ENCODE assay signal across 23 cellular contexts in the genomic region with DNA sequence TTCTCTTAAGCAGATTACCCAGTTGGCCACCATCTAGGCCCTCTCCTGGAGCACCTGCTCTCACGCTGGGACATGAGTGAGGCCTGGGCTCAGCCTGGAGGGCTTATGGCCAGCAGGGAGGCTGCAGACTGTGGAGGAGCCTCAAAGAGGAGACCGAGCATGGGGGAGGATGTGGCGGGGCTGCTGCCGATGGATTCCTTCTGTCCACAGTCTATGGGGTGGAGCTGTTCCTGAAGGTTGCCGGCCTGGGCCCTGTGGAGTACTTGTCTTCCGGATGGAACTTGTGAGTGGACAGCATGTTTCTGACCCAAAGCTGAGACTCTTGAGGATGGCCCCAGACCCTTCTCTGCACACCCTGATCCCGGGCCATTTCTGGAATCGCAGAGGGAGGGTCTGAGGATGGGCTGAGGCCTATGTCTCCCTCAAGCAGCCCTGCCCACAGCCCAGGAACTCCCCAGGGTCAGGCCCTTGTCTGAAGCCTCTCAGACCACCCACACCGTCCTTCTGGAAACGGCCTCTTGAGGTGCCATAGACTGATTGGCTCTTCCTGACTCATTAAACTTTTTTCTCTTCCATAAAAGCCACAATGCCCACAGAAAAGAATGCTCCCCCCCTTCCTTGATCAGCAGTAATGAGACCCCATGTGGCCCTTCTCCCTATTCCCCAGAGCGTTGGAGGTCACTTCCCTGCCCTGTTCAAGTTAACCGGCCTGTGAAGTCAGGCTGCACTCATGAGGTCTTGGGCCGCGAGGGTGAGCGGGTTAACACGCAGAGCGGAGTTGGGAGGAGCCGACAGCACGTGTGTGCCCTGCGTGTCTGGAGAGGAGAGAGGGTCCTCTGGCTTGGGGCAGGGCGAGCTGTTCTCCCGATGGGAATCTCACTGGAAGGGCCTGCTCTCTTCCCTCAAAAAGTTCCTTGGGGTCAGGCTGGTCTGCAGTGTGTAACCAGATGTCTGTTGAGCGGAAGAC. TPM values are rescaled to one million over a fixed set of nuclear protein-coding genes. Genes with fewer than 3 reads are reported as not detected.
A peak's percentile ranks its signal among the peaks of the same experiment; 100 is the strongest.
DNase-seq lines count a peak whose midpoint lies in the region; ATAC-seq, FAIRE-seq and TF ChIP-seq lines count a peak whose summit lies in the region.
"Had no signal": no experiment of that assay in that cellular context is flagged by ENCODE, and none has a peak within 500 bp of the region (broad histone marks: within the 10 kb centered on the region; RNA-seq: fewer than 3 reads in every experiment).

No MANE protein-coding gene starts in this region.

- FAIRE-seq in astrocyte (lab: Jason Lieb, UNC) = no peak
- FAIRE-seq: GM19239, islet of Langerhans had no signal

- ATAC-seq in Right ventricle myocardium inferior = peak; percentile 33
- peak; percentile 36 for ATAC-seq in left lung
- ATAC-seq in stimulated activated naive B cell treated with anti-CD40 and anti-IgM and Interleukin-4, amounts not matched to agents 10 μg/mL and 1 μg/mL and 100 μg/mL, for 72 hours (replicated peaks) = no peak
- ATAC-seq: effector memory CD8-positive, alpha-beta T cell; esophagus mucosa; foreskin keratinocyte; T-helper 17 cell had no signal

- peaks cover 23% of the 10 kb centered on the region for H3K36me3 Mint-ChIP-seq in astrocyte (ENCODE audit: low read depth, unreplicated experiment)
- H3K36me3 Mint-ChIP-seq in stimulated activated naive B cell treated with anti-CD40 and anti-IgM and Interleukin-4, amounts not matched to agents 10 μg/mL and 1 μg/mL and 100 μg/mL, for 72 hours = peaks cover 53 to 54% of the 10 kb centered on the region in 2 donors

- peak overlapping the region; percentile 44 for H3K27ac Mint-ChIP-seq in astrocyte (ENCODE audit: unreplicated experiment)
- peak overlapping the region; percentile 65 for H3K27ac Mint-ChIP-seq in stimulated activated naive B cell treated with anti-CD40 and anti-IgM and Interleukin-4, amounts not matched to agents 10 μg/mL and 1 μg/mL and 100 μg/mL, for 72 hours
- H3K27ac Mint-ChIP-seq: activated T-helper 2 cell treated with anti-CD3 and anti-CD28 coated beads, Interferon-gamma antibody, Interleukin-2, Interleukin-4, amounts not matched to agents 10 μg/mL and 5 μg/mL and 100 μg/mL, durations not matched to agents 14 hours and 24 hours and 36 hours; effector memory CD8-positive, alpha-beta T cell; T-helper 17 cell had no signal

- no peaks in the 10 kb centered on the region for H3K9me3 Mint-ChIP-seq in astrocyte (ENCODE audit: unreplicated experiment)
- no peaks in the 10 kb centered on the region for H3K9me3 Mint-ChIP-seq in stimulated activated naive B cell treated with anti-CD40 and anti-IgM and Interleukin-4, amounts not matched to agents 10 μg/mL and 1 μg/mL and 100 μg/mL, for 72 hours
- H3K9me3 Mint-ChIP-seq: activated T-helper 2 cell treated with anti-CD3 and anti-CD28 coated beads, Interferon-gamma antibody, Interleukin-2, Interleukin-4, amounts not matched to agents 10 μg/mL and 5 μg/mL and 100 μg/mL, durations not matched to agents 14 hours and 24 hours and 36 hours; effector memory CD8-positive, alpha-beta T cell had no signal

- DNase-seq in Right ventricle myocardium inferior (ENCODE audit: missing footprints) (no peak), right atrium auricular region (ENCODE audit: low spot score) (no peak), astrocyte (ENCODE audit: low read depth) (no peak), left lung (peak in 1 of 2 donors; percentile 66), prostate gland (ENCODE audit: low spot score) (no peak), AG08395 (ENCODE audit: low spot score) (no peak), RKO (ENCODE audit: low spot score) (no peak)
- no peak for DNase-seq in stimulated activated naive B cell treated with anti-CD40 and anti-IgM and Interleukin-4, amounts not matched to agents 10 μg/mL and 1 μg/mL and 100 μg/mL, for 72 hours
- DNase-seq: activated CD4-positive, alpha-beta T cell treated with anti-CD3 and anti-CD28 coated beads, Interleukin-2, amount 50 U/mL, for 1 hour; brain microvascular endothelial cell; effector memory CD8-positive, alpha-beta T cell; foreskin keratinocyte; mammary epithelial cell; NCI-H1048; NCI-H187; NCI-H526; nucleus accumbens; SK-N-SH; T-helper 17 cell had no signal

- peaks cover 3% of the 10 kb centered on the region for H3K4me1 Mint-ChIP-seq in astrocyte (ENCODE audit: low read depth, unreplicated experiment)
- H3K4me1 Mint-ChIP-seq in stimulated activated naive B cell treated with anti-CD40 and anti-IgM and Interleukin-4, amounts not matched to agents 10 μg/mL and 1 μg/mL and 100 μg/mL, for 72 hours = no peaks in the 10 kb centered on the region

- H3K36me3 ChIP-seq in right atrium auricular region = peaks cover 85% of the 10 kb centered on the region
- H3K36me3 ChIP-seq in astrocyte (ENCODE audit: insufficient read depth, low read length) = no peaks in the 10 kb centered on the region
- peaks cover 0 to 78% of the 10 kb centered on the region in 2 donors for H3K36me3 ChIP-seq in left lung
- peaks cover 15 to 43% of the 10 kb centered on the region in 2 donors for H3K36me3 ChIP-seq in prostate gland

- H3K9me3 ChIP-seq in right atrium auricular region (no peaks in the 10 kb centered on the region), astrocyte (ENCODE audit: insufficient read depth, low read depth, low read length) (no peaks in the 10 kb centered on the region), left lung (no peaks in the 10 kb centered on the region), prostate gland (no peaks in the 10 kb centered on the region)
- H3K9me3 ChIP-seq: SK-N-SH had no signal

- no peak overlapping the region for H3K4me3 ChIP-seq in right atrium auricular region
- no peak overlapping the region for H3K4me3 ChIP-seq in astrocyte (ENCODE audit: insufficient read depth, low read depth, low read length)
- no peak overlapping the region for H3K4me3 ChIP-seq in left lung
- H3K4me3 ChIP-seq in prostate gland = no peak overlapping the region

- no peak overlapping the region for H3K27ac ChIP-seq in right atrium auricular region
- H3K27ac ChIP-seq in astrocyte (ENCODE audit: low read depth, low read length) = no peak overlapping the region
- H3K27ac ChIP-seq in left lung = no peak overlapping the region
- H3K27ac ChIP-seq in prostate gland = no peak overlapping the region
- H3K27ac ChIP-seq: brain microvascular endothelial cell, foreskin keratinocyte had no signal

- no peaks in the 10 kb centered on the region for H3K27me3 ChIP-seq in right atrium auricular region
- H3K27me3 ChIP-seq in astrocyte (ENCODE audit: insufficient read depth, low read length) = no peaks in the 10 kb centered on the region
- H3K27me3 ChIP-seq in left lung = no peaks in the 10 kb centered on the region
- H3K27me3 ChIP-seq in prostate gland (replicated peaks; ENCODE audit: insufficient read depth) = no peaks in the 10 kb centered on the region
- H3K27me3 ChIP-seq: brain microvascular endothelial cell, foreskin keratinocyte had no signal

- intact Hi-C loops in Right ventricle myocardium inferior (cut with DNase I) (no loop called here), left lung (cut with DNase I) (no loop called here), prostate gland (cut with DNase I) (no loop called here)

- TF ChIP-seq CTCF in right atrium auricular region (IDR thresholded peaks at IDR 0.05) (no peak), astrocyte (IDR thresholded peaks at IDR 0.05; ENCODE audit: insufficient read depth, low read depth, low read length) (no peak), left lung (IDR thresholded peaks at IDR 0.05) (no peak), prostate gland (IDR thresholded peaks at IDR 0.05) (no peak)

- no peak overlapping the region for H3K4me2 ChIP-seq in astrocyte (ENCODE audit: low read length)
- H3K4me2 ChIP-seq: SK-N-SH had no signal

- no peak for TF ChIP-seq POLR2A in prostate gland (IDR thresholded peaks at IDR 0.05)

- no peak overlapping the region for H3K4me3 Mint-ChIP-seq in astrocyte (ENCODE audit: unreplicated experiment)
- H3K4me3 Mint-ChIP-seq in stimulated activated naive B cell treated with anti-CD40 and anti-IgM and Interleukin-4, amounts not matched to agents 10 μg/mL and 1 μg/mL and 100 μg/mL, for 72 hours = no peak overlapping the region
- H3K4me3 Mint-ChIP-seq: effector memory CD8-positive, alpha-beta T cell; T-helper 17 cell had no signal

- no peak overlapping the region for H2AFZ ChIP-seq in astrocyte (ENCODE audit: low read depth, low read length)

- no peaks in the 10 kb centered on the region for H3K4me1 ChIP-seq in right atrium auricular region
- H3K4me1 ChIP-seq in astrocyte (ENCODE audit: insufficient read depth, low read length) = no peaks in the 10 kb centered on the region
- no peaks in the 10 kb centered on the region for H3K4me1 ChIP-seq in left lung
- no peaks in the 10 kb centered on the region for H3K4me1 ChIP-seq in prostate gland (replicated peaks)
- H3K4me1 ChIP-seq: foreskin keratinocyte had no signal

- no peaks in the 10 kb centered on the region for H3K79me2 ChIP-seq in astrocyte (ENCODE audit: insufficient read depth, low read length)

- H3K27me3 Mint-ChIP-seq in astrocyte (ENCODE audit: low read depth, unreplicated experiment) = no peaks in the 10 kb centered on the region
- H3K27me3 Mint-ChIP-seq in stimulated activated naive B cell treated with anti-CD40 and anti-IgM and Interleukin-4, amounts not matched to agents 10 μg/mL and 1 μg/mL and 100 μg/mL, for 72 hours = no peaks in the 10 kb centered on the region
- H3K27me3 Mint-ChIP-seq: effector memory CD8-positive, alpha-beta T cell; T-helper 17 cell had no signal

- H4K20me1 ChIP-seq in astrocyte (ENCODE audit: insufficient read depth, low read length) = no peaks in the 10 kb centered on the region

- H3K9ac ChIP-seq in astrocyte (ENCODE audit: low read length) = no peak overlapping the region
- H3K9ac ChIP-seq: SK-N-SH had no signal

- WGBS in prostate gland = 81% methylated on average over 23 of the region's 23 CpGs

RNA-seq across cellular contexts. Expression of gene SLC8B1, which starts 48.9 kb away (rescaled TPM):
- total RNA-seq in Right ventricle myocardium inferior = 13.3 TPM
- total RNA-seq in right atrium auricular region = 10 to 100 TPM; 17.1 to 18.8 TPM
- 8.6 and 8.7 TPM in 2 replicates for total RNA-seq in astrocyte
- total RNA-seq in left lung = 10 to 100 TPM; 34.9 to 40.1 TPM
- 10 to 100 TPM; 23.1 to 94.7 TPM for total RNA-seq in prostate gland

Comparison
In these comparisons a context has a peak if more than half of its experiments do, and no peak if none do; other contexts are left out.
1. ATAC-seq: peak in Right ventricle myocardium inferior (single experiment) and left lung (single experiment); none in stimulated activated naive B cell treated with anti-CD40 and anti-IgM and Interleukin-4, amounts not matched to agents 10 μg/mL and 1 μg/mL and 100 μg/mL, for 72 hours (0 of 2).